8 cellular contexts compared by ENCODE assay signal in genomic region chr20:38034108-38034649, GRCh38. TPM values are rescaled to one million over a fixed set of nuclear protein-coding genes. Genes with fewer than 3 reads are reported as not detected.
DNase-seq lines count a peak whose midpoint lies in the region; ATAC-seq, FAIRE-seq and TF ChIP-seq lines count a peak whose summit lies in the region.

No MANE protein-coding gene starts in this region.

- peak overlapping the region; percentile 95 for H3K27ac ChIP-seq in HepG2 (ENCODE audit: extremely low read length, insufficient read depth, low read length)
- peak overlapping the region; percentile 87 to 97 (median 96) for H3K27ac ChIP-seq in transverse colon

- H3K4me3 ChIP-seq in astrocyte of the spinal cord (ENCODE audit: low read depth, low read length) (peak overlapping the region; percentile 66), HepG2 (replicated peaks in 1 of 3; ENCODE audit: insufficient read depth in 1 of 3, low read depth in 2 of 3, low read length in 3 of 3) (peak overlapping the region; percentile 75 to 99 (median 85)), transverse colon (peak overlapping the region; percentile 79 to 99 (median 88))

- TF ChIP-seq EP300 in HepG2 (IDR thresholded peaks at IDR 0.05; ENCODE audit: low read depth in 2 of 2, low read length in 2 of 2) (no peak), HepG2 (CRISPR knock-in tag; IDR thresholded peaks at IDR 0.05; ENCODE audit: borderline replicate concordance) (no peak), transverse colon (IDR thresholded peaks at IDR 0.05; ENCODE audit: low read depth) (no peak)

- in situ Hi-C loops in astrocyte of the spinal cord (cut with HindIII; ENCODE audit: low sequenced_read_pairs) (no loop called here), HepG2 (cut with HindIII; ENCODE audit: extremely low pct_ligation_motif_present, low pct_unique_long_range_greater_than_20kb) (no loop called here), transverse colon (cut with MboI; ENCODE audit: low pct_ligation_motif_present in 1 of 4, low pct_unique_long_range_greater_than_20kb in 1 of 4, low sequenced_read_pairs in 3 of 4) (no loop called here)

- no peak for FAIRE-seq in HepG2 (lab: Jason Lieb, UNC)

- H3K4me2 ChIP-seq in HepG2 (ENCODE audit: low read depth, low read length): peak overlapping the region; percentile 93

- BruUV-seq in HepG2 (replicated peaks; lab: Mats Ljungman, UMichigan): no TSS peak

- peak; percentile 2 for ATAC-seq in HG03442 (IDR thresholded peaks at IDR 0.05; ENCODE audit: unreplicated experiment)
- ATAC-seq in HepG2: peak; percentile 53
- ATAC-seq in HG03457 (IDR thresholded peaks at IDR 0.05; ENCODE audit: unreplicated experiment): no peak
- no peak for ATAC-seq in HG03039 (IDR thresholded peaks at IDR 0.05; ENCODE audit: unreplicated experiment)
- no peak for ATAC-seq in GM18517 (IDR thresholded peaks at IDR 0.05; ENCODE audit: unreplicated experiment)

- no peak for TF ChIP-seq CTCF in astrocyte of the spinal cord (IDR thresholded peaks at IDR 0.05; ENCODE audit: low read depth, low read length)
- TF ChIP-seq CTCF in HepG2 (CRISPR knock-in tag; IDR thresholded peaks at IDR 0.05): no peak
- no peak for TF ChIP-seq CTCF in transverse colon (IDR thresholded peaks at IDR 0.05)

- H3K36me3 ChIP-seq in HepG2 (replicated peaks in 1 of 2; ENCODE audit: control insufficient read depth in 1 of 2, insufficient read depth in 2 of 2, low read length in 2 of 2) (peaks cover 5 to 29% of the 10 kb centered on the region in 2 experiments), transverse colon (no peaks in the 10 kb centered on the region)

- WGBS in HepG2 (ENCODE audit: low lambda C conversion rate): 4% methylated on average over 14 of the region's 14 CpGs
- 4 to 5% methylated on average over 6 to 14 of the region's 14 CpGs for WGBS in transverse colon (ENCODE audit: low coverage in 1 of 2), 2 donors

- TF ChIP-seq POLR2A in HepG2 (IDR thresholded peaks at IDR 0.05; ENCODE audit: insufficient read depth in 1 of 2, low read depth in 2 of 2, low read length in 2 of 2) (no peak), transverse colon (IDR thresholded peaks at IDR 0.05) (no peak)

- no peak for TF ChIP-seq RAD21 in HepG2 (CRISPR knock-in tag; IDR thresholded peaks at IDR 0.05)

- peak overlapping the region; percentile 98 for H3K9ac ChIP-seq in HepG2 (ENCODE audit: insufficient read depth, low read depth, low read length)

- H3K27me3 ChIP-seq in HepG2 (ENCODE audit: control insufficient read depth in 1 of 2, insufficient read depth in 2 of 2, low read length in 2 of 2) (no peaks in the 10 kb centered on the region; a peak in 1 of 5 replicates), transverse colon (no peaks in the 10 kb centered on the region)

- DNase-seq in GM03348 (ENCODE audit: low spot score) (peak; percentile 25), astrocyte of the spinal cord (ENCODE audit: low read depth, low spot score) (no peak), HepG2 (ENCODE audit: low spot score) (no peak), transverse colon (no peak)

- H3K9me3 ChIP-seq in HepG2 (ENCODE audit: low read length) (no peaks in the 10 kb centered on the region; the same call in 1 of the 2 replicates), transverse colon (no peaks in the 10 kb centered on the region)

- no peak overlapping the region for H2AFZ ChIP-seq in HepG2 (ENCODE audit: low read length)

- H3K4me1 ChIP-seq in HepG2 (ENCODE audit: insufficient read depth, low read length) (peaks cover 80% of the 10 kb centered on the region), transverse colon (peaks cover 15 to 50% (median 35%) of the 10 kb centered on the region in 4 donors)

- POLR2A ChIA-PET in HepG2 (lab: Yijun Ruan, JAX): interaction anchor here (0.7 to 2.8 kb wide), 14 partner anchors 8 to 401 kb away, joined by 3 to 23 read pairs (median 4); partner anchors contain the start of gene SNHG17

- H4K20me1 ChIP-seq in HepG2 (ENCODE audit: insufficient read depth, low read length): peaks cover 5% of the 10 kb centered on the region; the same call in 1 of the 2 replicates

- CTCF ChIA-PET in HepG2 (lab: Yijun Ruan, JAX; ENCODE audit: low intra/inter-chr PET ratio, low total read pairs): no interaction called here

- H3K79me2 ChIP-seq in HepG2 (ENCODE audit: insufficient read depth, low read length): peaks cover 93% of the 10 kb centered on the region

- intact Hi-C loops in HepG2 (cut with micrococcal nuclease; ENCODE audit: unreplicated experiment): no loop called here
- intact Hi-C loops in transverse colon (cut with DNase I; ENCODE audit: low total_unique reads): no loop called here

TF ChIP-seq in HepG2, 621 proteins besides CTCF, POLR2A, EP300 and RAD21 (continues in another document):
- TF ChIP-seq SMC3 (IDR thresholded peaks at IDR 0.05; ENCODE audit: low read length) (peak; percentile 7; the same call in 1 of the 2 replicates), ZNF850 (CRISPR knock-in tag; conservative IDR thresholded peaks at IDR 0.05) (0 out of 2 replicates have a peak, but pooled peaks have one; percentile 2), ZFY (CRISPR knock-in tag; IDR thresholded peaks at IDR 0.05) (peak; percentile 23), YEATS4 (CRISPR knock-in tag; IDR thresholded peaks at IDR 0.05; ENCODE audit: borderline replicate concordance) (no peak), ZBTB42 (CRISPR knock-in tag; IDR thresholded peaks at IDR 0.05) (peak; percentile 49; the same call in 1 of the 2 replicates), ZNF879 (CRISPR knock-in tag; IDR thresholded peaks at IDR 0.05) (no peak), ZNF629 (CRISPR knock-in tag; conservative IDR thresholded peaks at IDR 0.05) (peak; percentile 82)

RNA-seq across cellular contexts. Expression of gene RPRD1B, which starts 0.6 kb away (rescaled TPM):
- 41.5 and 45.6 TPM in 2 replicates for total RNA-seq in HepG2 (2016; rRNA removed; fragmentation: Illumina TruSeq; extraction: Trizol)
- 88.9 and 116 TPM in 2 replicates for total RNA-seq in HepG2 (2016; cell fraction: cytosol; rRNA removed; fragmentation: Illumina TruSeq; extraction: Trizol; ENCODE audit: low read depth)
- 39.5 and 44.6 TPM in 2 replicates for total RNA-seq in HepG2 (2016; cell fraction: insoluble cytoplasmic fraction; rRNA removed; fragmentation: Illumina TruSeq; extraction: Trizol)
- total RNA-seq in HepG2 (2016; cell fraction: membrane; rRNA removed; fragmentation: Illumina TruSeq; extraction: Trizol): 25.9 and 26.4 TPM in 2 replicates
- total RNA-seq in HepG2 (2016; cell fraction: nucleus; rRNA removed; fragmentation: Illumina TruSeq; extraction: Trizol): 54.7 and 73.0 TPM in 2 replicates
- 29.7 and 31.1 TPM in 2 replicates for polyA plus RNA-seq in HepG2 (2011; rRNA removed)
- polyA plus RNA-seq in HepG2 (2011; cell fraction: cytosol; rRNA removed): 16.3 and 23.0 TPM in 2 replicates
- 23.9 and 28.8 TPM in 2 replicates for polyA plus RNA-seq in HepG2 (2011; cell fraction: nucleus; rRNA removed)
- 25.6 and 28.2 TPM in 2 replicates for polyA plus RNA-seq in HepG2 (2012)
- 1.9 and 2.1 TPM in 2 replicates for polyA plus RNA-seq in HepG2 (2016; cell fraction: cytosol; fragmentation: Illumina TruSeq; extraction: Trizol; ENCODE audit: low read depth)
- 40.0 and 47.0 TPM in 2 replicates for polyA plus RNA-seq in HepG2 (2016; cell fraction: insoluble cytoplasmic fraction; fragmentation: Illumina TruSeq; extraction: Trizol; ENCODE audit: low read depth)
- polyA plus RNA-seq in HepG2 (2016; cell fraction: membrane; fragmentation: Illumina TruSeq; extraction: Trizol; ENCODE audit: low read depth): 7.1 and 7.5 TPM in 2 replicates
- 61.9 and 76.1 TPM in 2 replicates for polyA plus RNA-seq in HepG2 (2016; cell fraction: nucleus; fragmentation: Illumina TruSeq; extraction: Trizol; ENCODE audit: insufficient read depth, low read depth)
- polyA minus RNA-seq in HepG2 (2011; rRNA and poly(A)+ RNA removed; ENCODE audit: low replicate concordance): 39.2 and 72.4 TPM in 2 replicates
- 36.2 and 48.9 TPM in 2 replicates for polyA minus RNA-seq in HepG2 (2011; cell fraction: cytosol; rRNA and poly(A)+ RNA removed)
- 98.0 and 104 TPM in 2 replicates for polyA minus RNA-seq in HepG2 (2011; cell fraction: nucleus; rRNA and poly(A)+ RNA removed)
- 10 to 100 TPM; 16.5 to 35.9 (median 21.0) TPM for total RNA-seq in transverse colon

RNA-seq across cellular contexts. Expression of gene TTI1, which starts 0.9 kb away (rescaled TPM):
- total RNA-seq in HepG2 (2016; rRNA removed; fragmentation: Illumina TruSeq; extraction: Trizol) (39.8 and 51.7 TPM in 2 replicates), transverse colon (10 to 100 TPM in 2 of 4 donors, 1 to 10 TPM in 2; 4.5 to 19.5 (median 9.4) TPM)
- total RNA-seq in HepG2 (2016; cell fraction: cytosol; rRNA removed; fragmentation: Illumina TruSeq; extraction: Trizol; ENCODE audit: low read depth): 4.3 and 5.3 TPM in 2 replicates
- 39.0 and 48.3 TPM in 2 replicates for total RNA-seq in HepG2 (2016; cell fraction: insoluble cytoplasmic fraction; rRNA removed; fragmentation: Illumina TruSeq; extraction: Trizol)
- total RNA-seq in HepG2 (2016; cell fraction: membrane; rRNA removed; fragmentation: Illumina TruSeq; extraction: Trizol): 12.1 and 12.8 TPM in 2 replicates
- 53.4 and 63.7 TPM in 2 replicates for total RNA-seq in HepG2 (2016; cell fraction: nucleus; rRNA removed; fragmentation: Illumina TruSeq; extraction: Trizol)
- polyA plus RNA-seq in HepG2 (2011; rRNA removed): 21.5 and 22.9 TPM in 2 replicates
- 15.4 and 16.2 TPM in 2 replicates for polyA plus RNA-seq in HepG2 (2011; cell fraction: cytosol; rRNA removed)
- polyA plus RNA-seq in HepG2 (2011; cell fraction: nucleus; rRNA removed): 16.1 and 18.5 TPM in 2 replicates
- polyA plus RNA-seq in HepG2 (2012): 15.4 and 20.9 TPM in 2 replicates
- 2.1 and 2.4 TPM in 2 replicates for polyA plus RNA-seq in HepG2 (2016; cell fraction: cytosol; fragmentation: Illumina TruSeq; extraction: Trizol; ENCODE audit: low read depth)
- 23.2 and 30.3 TPM in 2 replicates for polyA plus RNA-seq in HepG2 (2016; cell fraction: insoluble cytoplasmic fraction; fragmentation: Illumina TruSeq; extraction: Trizol; ENCODE audit: low read depth)
- polyA plus RNA-seq in HepG2 (2016; cell fraction: membrane; fragmentation: Illumina TruSeq; extraction: Trizol; ENCODE audit: low read depth): 3.8 and 4.7 TPM in 2 replicates
- polyA plus RNA-seq in HepG2 (2016; cell fraction: nucleus; fragmentation: Illumina TruSeq; extraction: Trizol; ENCODE audit: insufficient read depth, low read depth): 32.5 and 34.5 TPM in 2 replicates
- polyA minus RNA-seq in HepG2 (2011; rRNA and poly(A)+ RNA removed; ENCODE audit: low replicate concordance): 67.8 and 87.6 TPM in 2 replicates
- polyA minus RNA-seq in HepG2 (2011; cell fraction: cytosol; rRNA and poly(A)+ RNA removed): 20.3 and 23.7 TPM in 2 replicates
- polyA minus RNA-seq in HepG2 (2011; cell fraction: nucleus; rRNA and poly(A)+ RNA removed): 72.5 and 93.6 TPM in 2 replicates

Comparison
In these comparisons a context has a peak if more than half of its experiments do, and no peak if none do; other contexts are left out.
1. ATAC-seq: peak in HG03442 (single experiment) and HepG2 (single experiment); none in HG03457 (single experiment), HG03039 (single experiment) and GM18517 (single experiment).
2. Peak in every context shown above with its lines, with median percentiles within 50 percentile points of each other: H3K4me3 ChIP-seq.